ENCODE assay signal across 6 cellular contexts in genomic region chr2:19880191-19880590, GRCh38. TPM values are rescaled to one million over a fixed set of nuclear protein-coding genes. Genes with fewer than 3 reads are reported as not detected.
DNase-seq lines count a peak whose midpoint lies in the region; ATAC-seq, FAIRE-seq and TF ChIP-seq lines count a peak whose summit lies in the region.
"Not testable (repeated sequence)": the region's sequence is repeated elsewhere in the genome, so short reads cannot be mapped to it uniquely, and the experiment has no call there.

No MANE protein-coding gene starts in this region.

- peak; percentile 68 for FAIRE-seq in bronchial epithelial cell (lab: Jason Lieb, UNC)

- not testable (repeated sequence) for DNase-seq in activated B cell treated with CpG ODN at 0.5 μM for 24 hours; bronchial epithelial cell (ENCODE audit: low read depth)
- DNase-seq in activated CD8-positive, alpha-beta memory T cell treated with anti-CD3 and anti-CD28 coated beads, Interleukin-2, amount 10 ng/mL, durations not matched to agents 7 days and 5 days, result peak; percentile 12
- DNase-seq in esophagus muscularis mucosa (ENCODE audit: extremely low spot score), result peak; percentile 78
- peak; percentile 2 for DNase-seq in stimulated activated CD8-positive, alpha-beta memory T cell treated with anti-CD3 and anti-CD28 coated beads, Interleukin-4, amount 100 ng/mL, for 48 hours

- H3K27ac ChIP-seq in esophagus muscularis mucosa (replicated peaks in 1 of 4), result not testable (repeated sequence)

- POLR2A ChIA-PET in activated B cell treated with CpG ODN at 0.5 μM for 24 hours (lab: Charles Lee), result interaction anchor here (1.2 kb wide), 1 partner anchor 1321 kb away, joined by 3 read pairs; no protein-coding TSS in a partner anchor

- not testable (repeated sequence) for TF ChIP-seq EP300 in esophagus muscularis mucosa (IDR thresholded peaks at IDR 0.05)

- not testable (repeated sequence) for H3K36me3 ChIP-seq in bronchial epithelial cell (ENCODE audit: control insufficient read depth, insufficient read depth, low read length); esophagus muscularis mucosa

- not testable (repeated sequence) for H3K27me3 Mint-ChIP-seq in activated B cell treated with CpG ODN at 0.5 μM for 24 hours; activated CD8-positive, alpha-beta memory T cell treated with anti-CD3 and anti-CD28 coated beads, Interleukin-2, amount 10 ng/mL, durations not matched to agents 7 days and 5 days

- not testable (repeated sequence) for H3K4me3 Mint-ChIP-seq in activated B cell treated with CpG ODN at 0.5 μM for 24 hours; activated CD8-positive, alpha-beta memory T cell treated with anti-CD3 and anti-CD28 coated beads, Interleukin-2, amount 10 ng/mL, durations not matched to agents 7 days and 5 days

- TF ChIP-seq POLR2A in esophagus muscularis mucosa (IDR thresholded peaks at IDR 0.05; ENCODE audit: low read depth), result not testable (repeated sequence)

- H3K4me1 Mint-ChIP-seq in activated B cell treated with CpG ODN at 0.5 μM for 24 hours, result peaks cover 21% of the 10 kb centered on the region
- H3K4me1 Mint-ChIP-seq in activated CD8-positive, alpha-beta memory T cell treated with anti-CD3 and anti-CD28 coated beads, Interleukin-2, amount 10 ng/mL, durations not matched to agents 7 days and 5 days, result not testable (repeated sequence)

- TF ChIP-seq CTCF in activated B cell treated with CpG ODN at 0.5 μM for 24 hours (IDR thresholded peaks at IDR 0.05); bronchial epithelial cell (IDR thresholded peaks at IDR 0.05; ENCODE audit: insufficient read depth, low read length, severe bottlenecking); esophagus muscularis mucosa (IDR thresholded peaks at IDR 0.05): not testable (repeated sequence)

- H3K36me3 Mint-ChIP-seq in activated B cell treated with CpG ODN at 0.5 μM for 24 hours (ENCODE audit: low read depth), result peaks cover 15% of the 10 kb centered on the region
- not testable (repeated sequence) for H3K36me3 Mint-ChIP-seq in activated CD8-positive, alpha-beta memory T cell treated with anti-CD3 and anti-CD28 coated beads, Interleukin-2, amount 10 ng/mL, durations not matched to agents 7 days and 5 days

- H3K27ac Mint-ChIP-seq in activated B cell treated with CpG ODN at 0.5 μM for 24 hours, result peak overlapping the region; percentile 16
- H3K27ac Mint-ChIP-seq in activated CD8-positive, alpha-beta memory T cell treated with anti-CD3 and anti-CD28 coated beads, Interleukin-2, amount 10 ng/mL, durations not matched to agents 7 days and 5 days, result not testable (repeated sequence)

- peak; percentile 39 for ATAC-seq in GM18868 (IDR thresholded peaks at IDR 0.05; ENCODE audit: unreplicated experiment)
- ATAC-seq in activated B cell treated with CpG ODN at 0.5 μM for 24 hours (ENCODE audit: low read depth), result peak; percentile 57
- ATAC-seq in activated CD8-positive, alpha-beta memory T cell treated with anti-CD3 and anti-CD28 coated beads, Interleukin-2, amount 10 ng/mL, durations not matched to agents 7 days and 5 days, result not testable (repeated sequence)

- not testable (repeated sequence) for H3K9me3 Mint-ChIP-seq in activated B cell treated with CpG ODN at 0.5 μM for 24 hours; activated CD8-positive, alpha-beta memory T cell treated with anti-CD3 and anti-CD28 coated beads, Interleukin-2, amount 10 ng/mL, durations not matched to agents 7 days and 5 days (ENCODE audit: low read depth)

- not testable (repeated sequence) for H3K4me1 ChIP-seq in esophagus muscularis mucosa

- H3K27me3 ChIP-seq in bronchial epithelial cell (ENCODE audit: control insufficient read depth, insufficient read depth, low read length); esophagus muscularis mucosa: not testable (repeated sequence)

- intact Hi-C loops in activated B cell treated with CpG ODN at 0.5 μM for 24 hours (cut with micrococcal nuclease); esophagus muscularis mucosa (cut with DNase I): not testable (repeated sequence)

- CTCF ChIA-PET in activated B cell treated with CpG ODN at 0.5 μM for 24 hours (lab: Charles Lee); activated CD8-positive, alpha-beta memory T cell treated with anti-CD3 and anti-CD28 coated beads, Interleukin-2, amount 10 ng/mL, durations not matched to agents 7 days and 5 days (lab: Charles Lee): not testable (repeated sequence)

- not testable (repeated sequence) for H3K9me3 ChIP-seq in esophagus muscularis mucosa

- not testable (repeated sequence) for H3K4me3 ChIP-seq in bronchial epithelial cell (ENCODE audit: low read depth, low read length); esophagus muscularis mucosa

RNA-seq across cellular contexts. Expression of gene TTC32, which starts 21.6 kb away (rescaled TPM):
- total RNA-seq in activated B cell treated with CpG ODN at 0.5 μM for 24 hours (18.4 and 22.8 TPM in 2 replicates), bronchial epithelial cell (4.2 and 7.7 TPM in 2 replicates), esophagus muscularis mucosa (10 to 100 TPM in 2 of 4 donors, 1 to 10 TPM in 2; 8.1 to 12.5 (median 10.2) TPM)
- 10 to 100 TPM; 24.5 to 37.2 TPM for total RNA-seq in activated CD8-positive, alpha-beta memory T cell treated with anti-CD3 and anti-CD28 coated beads, Interleukin-2, amount 10 ng/mL, durations not matched to agents 7 days and 5 days
